ENCODE assay signal across 11 cellular contexts in genomic region chr1:204475651-204476432, GRCh38. TPM values are rescaled to one million over a fixed set of nuclear protein-coding genes. Genes with fewer than 3 reads are reported as not detected.
DNase-seq lines count a peak whose midpoint lies in the region; ATAC-seq, FAIRE-seq and TF ChIP-seq lines count a peak whose summit lies in the region.
"Had no signal": no experiment of that assay in that cellular context is flagged by ENCODE, and none has a peak within 500 bp of the region (broad histone marks: within the 10 kb centered on the region; RNA-seq: fewer than 3 reads in every experiment).

No MANE protein-coding gene starts in this region.

- H3K4ac ChIP-seq in IMR-90 (ENCODE audit: low read depth, low read length) (no peak overlapping the region), neuronal stem cell (ENCODE audit: low read length) (no peak overlapping the region)

- no peak for ATAC-seq in IMR-90 (ENCODE audit: low read depth)
- no peak for ATAC-seq in HG03520 (IDR thresholded peaks at IDR 0.05; ENCODE audit: unreplicated experiment)

- peaks cover 78% of the 10 kb centered on the region for H3K4me1 Mint-ChIP-seq in brain

- H2BK12ac ChIP-seq in neuronal stem cell (ENCODE audit: low read length), result no peak overlapping the region

- H3K4me3 ChIP-seq in IMR-90 (ENCODE audit: insufficient read depth, low read depth, low read length) (no peak overlapping the region), neuronal stem cell (ENCODE audit: low read length in 2 of 2) (no peak overlapping the region)

- no peak for TF ChIP-seq POLR2A in IMR-90 (IDR thresholded peaks at IDR 0.05; ENCODE audit: low read depth, low read length)

- peaks cover 6% of the 10 kb centered on the region; the same call in 1 of the 2 replicates for H3K4me1 ChIP-seq in IMR-90 (ENCODE audit: control insufficient read depth, insufficient read depth, low read length)
- peaks cover 0 to 16% of the 10 kb centered on the region in 2 donors for H3K4me1 ChIP-seq in neuronal stem cell (ENCODE audit: control insufficient read depth in 2 of 2, insufficient read depth in 1 of 2, low read depth in 1 of 2, low read length in 2 of 2)

- H3K27ac ChIP-seq in IMR-90 (ENCODE audit: insufficient read depth, low read length) (no peak overlapping the region), neuronal stem cell (replicated peaks; ENCODE audit: low read length) (no peak overlapping the region)

- no peak for TF ChIP-seq RAD21 in IMR-90 (IDR thresholded peaks at IDR 0.05; ENCODE audit: low read length)

- H2AK9ac ChIP-seq in IMR-90 (replicated peaks; ENCODE audit: low read depth, low read length, poor library complexity), result peak overlapping the region; percentile 55

- H3K14ac ChIP-seq in IMR-90 (replicated peaks; ENCODE audit: low read depth, low read length), result no peak overlapping the region; the same call in 1 of the 2 replicates
- H3K14ac ChIP-seq in neuronal stem cell (ENCODE audit: low read length), result peak overlapping the region; percentile 27

- peak; percentile 64 for DNase-seq in CD1c-positive myeloid dendritic cell (ENCODE audit: extremely low spot score)
- no peak for DNase-seq in IMR-90
- no peak for DNase-seq in neuronal stem cell (ENCODE audit: low spot score)
- DNase-seq in frontal cortex (ENCODE audit: low spot score in 2 of 2), result no peak
- no peak for DNase-seq in C1 segment of cervical spinal cord (lab: John Stamatoyannopoulos, UW)
- DNase-seq in posterior cingulate gyrus, result no peak
- DNase-seq: activated T-cell treated with anti-CD3 and anti-CD28 coated beads, Interleukin-2, amount 50 U/mL, for 1 hour; CD4-positive, CD25-positive, alpha-beta regulatory T cell; NCI-H345 had no signal

- no TSS peak for BruUV-seq in IMR-90 (replicated peaks; lab: Mats Ljungman, UMichigan)

- H4K91ac ChIP-seq in IMR-90 (ENCODE audit: insufficient read depth, low read depth, low read length), result no peak overlapping the region
- no peak overlapping the region for H4K91ac ChIP-seq in neuronal stem cell (ENCODE audit: low read depth, low read length, poor library complexity)

- H2BK120ac ChIP-seq in IMR-90 (ENCODE audit: low read depth, low read length) (no peak overlapping the region), neuronal stem cell (ENCODE audit: low read depth, low read length) (no peak overlapping the region)

- TF ChIP-seq CTCF in IMR-90 (conservative IDR thresholded peaks at IDR 0.05; ENCODE audit: low read depth, low read length), result no peak
- no peak for TF ChIP-seq CTCF in brain (conservative IDR thresholded peaks at IDR 0.05)

- H3K36me3 Mint-ChIP-seq in brain, result peaks cover 45% of the 10 kb centered on the region

- in situ Hi-C loops in IMR-90 (cut with MboI; ENCODE audit: low sequenced_read_pairs), result no loop called here

- no peaks in the 10 kb centered on the region for H3K9me3 Mint-ChIP-seq in brain
- H3K9me3 Mint-ChIP-seq: CD4-positive, CD25-positive, alpha-beta regulatory T cell had no signal

- H3K23ac ChIP-seq in IMR-90 (ENCODE audit: low read depth, low read length), result no peak overlapping the region
- H3K23ac ChIP-seq in neuronal stem cell (ENCODE audit: low read depth, low read length, poor library complexity), result no peak overlapping the region

- peaks cover 18% of the 10 kb centered on the region; the same call in 1 of the 2 replicates for H3K9me1 ChIP-seq in IMR-90 (ENCODE audit: insufficient read depth, low read length)

- no peak overlapping the region for H3K56ac ChIP-seq in IMR-90 (ENCODE audit: extremely low read depth, insufficient read depth, low read length)

- H3K9ac ChIP-seq in IMR-90 (ENCODE audit: low read depth, low read length), result no peak overlapping the region
- H3K9ac ChIP-seq in neuronal stem cell (ENCODE audit: low read depth, low read length, poor library complexity), result no peak overlapping the region

- CTCF ChIA-PET in IMR-90 (lab: Yijun Ruan, JAX), result interaction anchor here (0.6 kb wide), 1 partner anchor 195 kb away, joined by 3 read pairs; no protein-coding TSS in a partner anchor

- dilution Hi-C loops in IMR-90 (cut with HindIII; ENCODE audit: low sequenced_read_pairs, unreplicated experiment), result no loop called here

- H3K27ac Mint-ChIP-seq in brain, result peak overlapping the region in 4 of 5 experiments; percentile 12 to 80 (median 45)

- H2AK5ac ChIP-seq in IMR-90 (ENCODE audit: low read depth, low read length), result no peak overlapping the region
- H2AK5ac ChIP-seq in neuronal stem cell (ENCODE audit: low read depth, low read length), result no peak overlapping the region

- H3K79me1 ChIP-seq in IMR-90 (ENCODE audit: low read depth in 1 of 2, low read length in 2 of 2) (no peaks in the 10 kb centered on the region), neuronal stem cell (ENCODE audit: low read depth, low read length) (peaks cover 9% of the 10 kb centered on the region)

- peaks cover 24% of the 10 kb centered on the region for H4K20me1 ChIP-seq in IMR-90 (ENCODE audit: insufficient read depth, low read length)

- intact Hi-C loops in IMR-90 (cut with micrococcal nuclease) (loop anchor here (2.0 kb wide), 1 partner anchor 19 kb away; no protein-coding TSS in a partner anchor), posterior cingulate gyrus (cut with DNase I) (no loop called here)

- H3K36me3 ChIP-seq in IMR-90 (ENCODE audit: control insufficient read depth, insufficient read depth, low read length) (no peaks in the 10 kb centered on the region), neuronal stem cell (replicated peaks in 1 of 2; ENCODE audit: control insufficient read depth in 2 of 2, insufficient read depth in 2 of 2, low read length in 2 of 2) (peaks cover 0 to 25% of the 10 kb centered on the region in 2 donors)

- no peak overlapping the region for H3K4me2 ChIP-seq in IMR-90 (ENCODE audit: low read depth, low read length)
- H3K4me2 ChIP-seq in neuronal stem cell (ENCODE audit: insufficient read depth, low read length, poor library complexity, severe bottlenecking), result no peak overlapping the region

- peaks cover 8% of the 10 kb centered on the region for H3K27me3 ChIP-seq in IMR-90 (ENCODE audit: control insufficient read depth, insufficient read depth, low read length)
- no peaks in the 10 kb centered on the region for H3K27me3 ChIP-seq in neuronal stem cell (ENCODE audit: control insufficient read depth in 3 of 3, insufficient read depth in 3 of 3, low read depth in 1 of 3, low read length in 3 of 3)

- 70% methylated on average over 3 of the region's 9 CpGs; no CpG with 5 or more reads in 1 of the 2 experiments for WGBS in IMR-90 (ENCODE audit: extremely low coverage in 2 of 2, insufficient read length in 1 of 2), 2 experiments
- no CpG with 5 or more reads among the region's 9 CpGs for WGBS in neuronal stem cell (ENCODE audit: extremely low coverage in 2 of 2, insufficient read length in 2 of 2, insufficient replicate concordance in 1 of 2), 2 donors

- H4K5ac ChIP-seq in IMR-90 (ENCODE audit: low read depth, low read length), result no peak overlapping the region

- FAIRE-seq in frontal cortex (lab: Jason Lieb, UNC), result no peak

- H4K8ac ChIP-seq in IMR-90 (ENCODE audit: low read depth in 2 of 2, low read length in 2 of 2) (no peak overlapping the region), neuronal stem cell (ENCODE audit: low read depth, low read length) (no peak overlapping the region)

- peak overlapping the region; percentile 58 for H2AFZ ChIP-seq in IMR-90 (replicated peaks; ENCODE audit: low read length, poor library complexity)
- H2AFZ ChIP-seq in neuronal stem cell (ENCODE audit: low read length), result no peak overlapping the region

- H2BK20ac ChIP-seq in IMR-90 (ENCODE audit: low read depth, low read length), result no peak overlapping the region

- H3K27me3 Mint-ChIP-seq in brain, result no peaks in the 10 kb centered on the region
- H3K27me3 Mint-ChIP-seq: CD4-positive, CD25-positive, alpha-beta regulatory T cell had no signal

- POLR2A ChIA-PET in IMR-90 (lab: Charles Lee; ENCODE audit: unreplicated experiment), result no interaction called here

- H3K18ac ChIP-seq in IMR-90 (ENCODE audit: low read depth, low read length) (no peak overlapping the region), neuronal stem cell (ENCODE audit: low read length) (peak overlapping the region; percentile 34)

- H2BK5ac ChIP-seq in IMR-90 (ENCODE audit: low read depth, low read length, poor library complexity, severe bottlenecking), result no peak overlapping the region
- no peak overlapping the region for H2BK5ac ChIP-seq in neuronal stem cell (ENCODE audit: low read length)

- no peak overlapping the region for H3K4me3 Mint-ChIP-seq in brain
- H3K4me3 Mint-ChIP-seq: CD4-positive, CD25-positive, alpha-beta regulatory T cell had no signal

- no peaks in the 10 kb centered on the region for H3K9me3 ChIP-seq in IMR-90 (ENCODE audit: control insufficient read depth, insufficient read depth, low read length)
- H3K9me3 ChIP-seq in neuronal stem cell (replicated peaks in 1 of 2; ENCODE audit: control insufficient read depth in 2 of 2, insufficient read depth in 1 of 2, low read depth in 1 of 2, low read length in 2 of 2), result no peaks in the 10 kb centered on the region

- H2BK15ac ChIP-seq in IMR-90 (ENCODE audit: low read depth, low read length) (no peak overlapping the region), neuronal stem cell (ENCODE audit: low read length) (no peak overlapping the region)

TF ChIP-seq in IMR-90, 13 proteins besides CTCF, POLR2A, EP300 and RAD21 (continues in another document):
- TF ChIP-seq SMC3 (IDR thresholded peaks at IDR 0.05; ENCODE audit: low read depth, low read length) (no peak), MXI1 (IDR thresholded peaks at IDR 0.05; ENCODE audit: borderline replicate concordance, low read depth, low read length) (no peak), BHLHE40 (IDR thresholded peaks at IDR 0.05; ENCODE audit: low read depth, low read length) (no peak), RFX5 (IDR thresholded peaks at IDR 0.05; ENCODE audit: low read depth, low read length) (no peak), CHD1 (IDR thresholded peaks at IDR 0.05; ENCODE audit: low read depth, low read length) (no peak)

RNA-seq across cellular contexts. Expression of gene PIK3C2B, which starts 18.8 kb away (rescaled TPM):
- 1.1 and 2.8 TPM in 2 replicates for total RNA-seq in IMR-90 (2012; rRNA removed)
- polyA plus RNA-seq in IMR-90 (2012; rRNA removed), result 2.9 and 4.3 TPM in 2 replicates
- 1.6 and 3.2 TPM in 2 replicates for polyA plus RNA-seq in IMR-90 (2012; cell fraction: cytosol; rRNA removed)
- polyA plus RNA-seq in IMR-90 (2012; cell fraction: nucleus; rRNA removed; ENCODE audit: low replicate concordance), result 5.1 and 6.9 TPM in 2 replicates
- polyA plus RNA-seq in brain (ENCODE audit: insufficient read depth, low read depth, low replicate concordance), result 15.6 TPM
- polyA plus RNA-seq in neuronal stem cell (2013, experiment 1 of 2), result 15.3 TPM
- 16.6 TPM for polyA plus RNA-seq in neuronal stem cell (2013, experiment 2 of 2)
- 24.5 TPM for total RNA-seq in frontal cortex

RNA-seq across cellular contexts. Expression of gene MDM4, which starts 40.4 kb away (rescaled TPM):
- 19.2 and 20.1 TPM in 2 replicates for total RNA-seq in IMR-90 (2012; rRNA removed)
- 3.7 and 7.4 TPM in 2 replicates for polyA plus RNA-seq in IMR-90 (2012; rRNA removed)
- polyA plus RNA-seq in IMR-90 (2012; cell fraction: cytosol; rRNA removed), result 0.76 and 1.6 TPM in 2 replicates
- 9.4 and 42.7 TPM in 2 replicates for polyA plus RNA-seq in IMR-90 (2012; cell fraction: nucleus; rRNA removed; ENCODE audit: low replicate concordance)
- polyA plus RNA-seq in brain (ENCODE audit: insufficient read depth, low read depth, low replicate concordance), result 2.1 TPM
- polyA plus RNA-seq in neuronal stem cell (2013, experiment 1 of 2), result 18.0 TPM
- 21.9 TPM for polyA plus RNA-seq in neuronal stem cell (2013, experiment 2 of 2)
- total RNA-seq in frontal cortex, result 46.9 TPM
